Comparison of ENCODE assay signal across 34 cellular contexts in genomic region chr6:70469965-70470364, GRCh38.
"Had no signal": no experiment of that assay in that cellular context is flagged by ENCODE, and none has a peak within 500 bp of the region (broad histone marks: within the 10 kb centered on the region; RNA-seq: fewer than 3 reads in every experiment).

No MANE protein-coding gene starts in this region.

- H3K4me3 ChIP-seq: MG63 had no signal

- H3K9ac ChIP-seq: KMS-11 had no signal

- DNase-seq: Karpas-422, Kasumi-1, KG1, MG63, MM.1S, MV-4-11, NCI-H1048, NCI-H1092, NCI-H1092 treated with DMSO at 0.1 percent for 48 hours, NCI-H1105, NCI-H1105 treated with DMSO at 0.1 percent for 48 hours, NCI-H1417, NCI-H1417 treated with DMSO at 0.1 percent for 48 hours, NCI-H1436, NCI-H1436 treated with DMSO at 0.1 percent for 48 hours, NCI-H146, NCI-H1694, NCI-H1694 treated with DMSO at 0.1 percent for 48 hours, NCI-H187, NCI-H187 treated with DMSO at 0.1 percent for 48 hours, NCI-H1930, NCI-H2029, NCI-H2029 treated with DMSO at 0.1 percent for 48 hours, NCI-H2081, NCI-H2081 treated with DMSO at 0.1 percent for 48 hours, NCI-H2107, NCI-H2171, NCI-H2171 treated with DMSO at 0.1 percent for 48 hours, NCI-H2227 treated with DMSO at 0.1 percent for 48 hours, NCI-H226, NCI-H345, NCI-H446, NCI-H446 treated with DMSO at 0.1 percent for 48 hours had no signal

- H3K36me3 ChIP-seq: MG63 had no signal

- H3K9me3 ChIP-seq: MG63 had no signal

- H3K27me3 ChIP-seq: MG63 had no signal

- H3K27ac ChIP-seq: KMS-11 had no signal
